Comparison of ENCODE assay signal across 1 cellular context in genomic region chr2:65045651-65046050, GRCh38.
TF ChIP-seq lines count a peak whose summit lies in the region.

No MANE protein-coding gene starts in this region.

TF ChIP-seq in K562, 482 proteins besides CTCF, POLR2A, EP300 and RAD21:
- TF ChIP-seq PKNOX1 (IDR thresholded peaks at IDR 0.05) (no peak), JUND (IDR thresholded peaks at IDR 0.05; ENCODE audit: borderline replicate concordance, low read depth, low read length) (peak; percentile 68), JUND (tag; IDR thresholded peaks at IDR 0.05; ENCODE audit: borderline replicate concordance, low read depth, low read length) (peak; percentile 52; the same call in 1 of the 3 replicates), MGA (IDR thresholded peaks at IDR 0.05) (0 out of 2 replicates have a peak, but pooled peaks have one; percentile 26), ZNF431 (CRISPR knock-in tag; IDR thresholded peaks at IDR 0.05) (no peak), MCM7 (IDR thresholded peaks at IDR 0.05) (no peak), ZNF165 (CRISPR knock-in tag; IDR thresholded peaks at IDR 0.05; ENCODE audit: borderline replicate concordance) (no peak), RCOR1 (IDR thresholded peaks at IDR 0.05; ENCODE audit: borderline replicate concordance in 1 of 2, low read depth in 2 of 2, low read length in 2 of 2) (no peak), MXI1 (IDR thresholded peaks at IDR 0.05; ENCODE audit: low read depth, low read length) (no peak), ZNF282 (CRISPR knock-in tag; IDR thresholded peaks at IDR 0.05) (no peak), HMBOX1 (IDR thresholded peaks at IDR 0.05) (peak; percentile 46; the same call in 1 of the 2 replicates), GTF2A2 (tag; IDR thresholded peaks at IDR 0.05) (no peak), ATF3 (IDR thresholded peaks at IDR 0.05) (peak; percentile 69), ATF3 (CRISPR knock-in tag; conservative IDR thresholded peaks at IDR 0.05) (no peak), POLR2AphosphoS2 (IDR thresholded peaks at IDR 0.05; ENCODE audit: low read length) (no peak), FOSL1 (tag; conservative IDR thresholded peaks at IDR 0.05) (peak; percentile 53), ZBTB26 (CRISPR knock-in tag; IDR thresholded peaks at IDR 0.05) (no peak), EP400 (IDR thresholded peaks at IDR 0.05) (no peak), E2F6 (IDR thresholded peaks at IDR 0.05; ENCODE audit: borderline replicate concordance in 1 of 2, extremely low read depth in 1 of 2, insufficient read depth in 1 of 2, insufficient read length in 1 of 2, low read depth in 1 of 2, low read length in 1 of 2, poor library complexity in 1 of 2, severe bottlenecking in 1 of 2) (peak in 1 of 2 experiments; percentile 35), MAX (CRISPR knock-in tag; IDR thresholded peaks at IDR 0.05) (peak; percentile 48; the same call in 1 of the 2 replicates)
